9 cellular contexts compared by ENCODE assay signal in genomic region chr7:72039460-72039859, GRCh38.
"Had no signal": no experiment of that assay in that cellular context is flagged by ENCODE, and none has a peak within 500 bp of the region (broad histone marks: within the 10 kb centered on the region; RNA-seq: fewer than 3 reads in every experiment).

No MANE protein-coding gene starts in this region.

- H3K4me1 ChIP-seq: HAP-1 had no signal

- ATAC-seq: HCT116, HepG2 had no signal

- H3K9me3 ChIP-seq: HAP-1 had no signal

- H3K27ac ChIP-seq: GM23248, HL-60 had no signal

- H3K36me3 ChIP-seq: HAP-1 had no signal

- H2AFZ ChIP-seq: GM23248 had no signal

- H3K9ac ChIP-seq: GM23248 had no signal

- H3K4me3 ChIP-seq: GM23248, HAP-1 had no signal

- DNase-seq: GM23248, GOT3, H7, HFFc6, KG1 had no signal
